8 cellular contexts compared by ENCODE assay signal in the genomic region with DNA sequence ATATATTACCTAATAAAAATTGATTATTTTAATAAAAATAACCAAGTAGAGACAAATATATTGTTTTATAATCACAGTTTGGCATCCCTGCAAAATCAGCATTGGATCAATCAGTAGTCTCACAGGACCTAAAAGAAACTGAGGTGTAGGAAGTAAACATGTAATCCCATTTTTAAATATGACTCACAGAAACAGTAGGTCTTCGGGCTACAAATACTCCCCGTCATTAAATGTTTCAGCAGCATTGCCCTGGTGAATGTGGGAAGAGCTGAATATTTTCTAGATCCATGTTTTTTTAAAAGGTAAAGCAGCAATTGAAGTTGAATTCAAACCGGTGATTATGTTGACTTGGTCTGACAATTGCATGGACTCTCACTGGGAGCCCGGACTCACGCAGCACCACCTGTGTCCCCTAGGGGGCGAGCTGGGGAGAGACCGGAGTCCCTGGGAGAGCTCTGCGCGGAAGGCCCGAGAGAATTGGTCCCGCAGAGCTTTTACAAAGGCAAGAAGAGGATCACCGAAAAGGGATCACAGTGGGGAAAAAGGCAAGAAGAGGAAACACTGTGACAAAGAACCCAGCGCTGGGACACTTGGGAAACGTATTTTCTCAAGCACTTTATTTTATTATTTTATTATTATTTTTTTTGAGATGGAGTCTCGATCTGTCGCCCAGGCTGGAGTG. TPM values are rescaled to one million over a fixed set of nuclear protein-coding genes. Genes with fewer than 3 reads are reported as not detected.
A peak's percentile ranks its signal among the peaks of the same experiment; 100 is the strongest.
DNase-seq lines count a peak whose midpoint lies in the region; ATAC-seq and TF ChIP-seq lines count a peak whose summit lies in the region.

No MANE protein-coding gene starts in this region.

- peak overlapping the region; percentile 15 for H3K4me3 Mint-ChIP-seq in activated CD4-positive, alpha-beta T cell treated with anti-CD3 and anti-CD28 coated beads for 36 hours
- H3K4me3 Mint-ChIP-seq in central memory CD8-positive, alpha-beta T cell: peak overlapping the region; percentile 51

- peak; percentile 89 for ATAC-seq in activated CD4-positive, alpha-beta T cell treated with anti-CD3 and anti-CD28 coated beads for 36 hours
- peak; percentile 94 for ATAC-seq in central memory CD8-positive, alpha-beta T cell (replicated peaks; ENCODE audit: extremely low read depth, poor library complexity, severe bottlenecking)
- ATAC-seq in left lobe of liver: peak; percentile 95
- ATAC-seq in HG03457 (IDR thresholded peaks at IDR 0.05; ENCODE audit: unreplicated experiment): no peak

- DNase-seq in GM03348 (ENCODE audit: low spot score) (peak; percentile 88), HEK293T (ENCODE audit: extremely low spot score) (peak; percentile 76), NCI-H2171 treated with DMSO at 0.1 percent for 48 hours (lab: John Stamatoyannopoulos, UW) (peak; percentile 22), left lobe of liver (ENCODE audit: low spot score) (peak; percentile 90)
- DNase-seq in activated CD4-positive, alpha-beta T cell treated with anti-CD3 and anti-CD28 coated beads for 36 hours: peak; percentile 94
- DNase-seq in central memory CD8-positive, alpha-beta T cell (ENCODE audit: low spot score in 2 of 2): peak; percentile 81 to 93
- DNase-seq in stimulated activated CD4-positive, alpha-beta T cell treated with anti-CD3 and anti-CD28 coated beads, Interleukin-4, amount 100 ng/mL, for 48 hours (ENCODE audit: low read depth in 2 of 2): peak; percentile 88 to 90

- peaks cover 61% of the 10 kb centered on the region for H3K4me1 Mint-ChIP-seq in activated CD4-positive, alpha-beta T cell treated with anti-CD3 and anti-CD28 coated beads for 36 hours
- peaks cover 42% of the 10 kb centered on the region for H3K4me1 Mint-ChIP-seq in central memory CD8-positive, alpha-beta T cell

- POLR2A ChIA-PET in HEK293T (lab: Yijun Ruan, JAX): interaction anchor here (0.6 to 0.9 kb wide), 2 partner anchors 9 to 17 kb away, joined by 3 read pairs; a partner anchor contains a TSS
- POLR2A ChIA-PET in activated CD4-positive, alpha-beta T cell treated with anti-CD3 and anti-CD28 coated beads for 36 hours (lab: Charles Lee): interaction anchor here (0.6 to 1.0 kb wide), 5 partner anchors 10 to 73 kb away, joined by 3 to 13 read pairs (median 3); no protein-coding TSS in a partner anchor

- H3K27ac Mint-ChIP-seq in activated CD4-positive, alpha-beta T cell treated with anti-CD3 and anti-CD28 coated beads for 36 hours: peak overlapping the region; percentile 7
- H3K27ac Mint-ChIP-seq in central memory CD8-positive, alpha-beta T cell (ENCODE audit: low read depth): no peak overlapping the region

- no peaks in the 10 kb centered on the region for H3K36me3 Mint-ChIP-seq in activated CD4-positive, alpha-beta T cell treated with anti-CD3 and anti-CD28 coated beads for 36 hours (ENCODE audit: low read depth)
- H3K36me3 Mint-ChIP-seq in central memory CD8-positive, alpha-beta T cell (ENCODE audit: insufficient read depth): peaks cover 2% of the 10 kb centered on the region

- CTCF ChIA-PET in HEK293T (lab: Yijun Ruan, JAX): interaction anchor here (0.6 to 1.3 kb wide), 6 partner anchors 9 to 163 kb away, joined by 3 to 9 read pairs (median 3); no protein-coding TSS in a partner anchor
- CTCF ChIA-PET in activated CD4-positive, alpha-beta T cell treated with anti-CD3 and anti-CD28 coated beads for 36 hours (lab: Charles Lee): interaction anchor here (0.6 to 2.3 kb wide), 38 partner anchors 9 to 205 kb away, joined by 3 to 29 read pairs (median 4); no protein-coding TSS in a partner anchor

- H3K9me3 Mint-ChIP-seq in activated CD4-positive, alpha-beta T cell treated with anti-CD3 and anti-CD28 coated beads for 36 hours (ENCODE audit: low read depth): no peaks in the 10 kb centered on the region
- no peaks in the 10 kb centered on the region for H3K9me3 Mint-ChIP-seq in central memory CD8-positive, alpha-beta T cell

- intact Hi-C loops in activated CD4-positive, alpha-beta T cell treated with anti-CD3 and anti-CD28 coated beads for 36 hours (cut with DNase I, micrococcal nuclease): loop anchor here (1.0 to 2.0 kb wide), 3 partner anchors 10 to 16 kb away; no protein-coding TSS in a partner anchor

- H3K27me3 Mint-ChIP-seq in activated CD4-positive, alpha-beta T cell treated with anti-CD3 and anti-CD28 coated beads for 36 hours: no peaks in the 10 kb centered on the region
- H3K27me3 Mint-ChIP-seq in central memory CD8-positive, alpha-beta T cell: no peaks in the 10 kb centered on the region

TF ChIP-seq in HEK293T, 16 proteins besides CTCF, POLR2A, EP300 and RAD21:
- TF ChIP-seq L3MBTL2 (conservative IDR thresholded peaks at IDR 0.05): no peak
- no peak for TF ChIP-seq LEF1 (IDR thresholded peaks at IDR 0.05; ENCODE audit: borderline replicate concordance)
- TF ChIP-seq CTBP1 (IDR thresholded peaks at IDR 0.05; ENCODE audit: borderline replicate concordance): no peak
- TF ChIP-seq SP1 (IDR thresholded peaks at IDR 0.05): no peak
- TF ChIP-seq TARDBP (IDR thresholded peaks at IDR 0.05): no peak
- no peak for TF ChIP-seq FOXA1 (IDR thresholded peaks at IDR 0.05)
- TF ChIP-seq ZNF384 (IDR thresholded peaks at IDR 0.05): no peak
- no peak for TF ChIP-seq ELF4 (IDR thresholded peaks at IDR 0.05)
- TF ChIP-seq BHLHE40 (IDR thresholded peaks at IDR 0.05; ENCODE audit: borderline replicate concordance): no peak
- no peak for TF ChIP-seq FOXM1 (IDR thresholded peaks at IDR 0.05; ENCODE audit: borderline replicate concordance)
- TF ChIP-seq ARNT (IDR thresholded peaks at IDR 0.05): no peak
- no peak for TF ChIP-seq SUZ12 (IDR thresholded peaks at IDR 0.05)
- TF ChIP-seq HDGF (IDR thresholded peaks at IDR 0.05; ENCODE audit: borderline replicate concordance): no peak
TF ChIP-seq in HEK293T: peak in this region for 0.

RNA-seq across cellular contexts. Expression of a gene that starts 17.2 kb away (rescaled TPM):
- total RNA-seq in activated CD4-positive, alpha-beta T cell treated with anti-CD3 and anti-CD28 coated beads for 36 hours: 10 to 100 TPM; 51.1 to 51.7 TPM
- total RNA-seq in left lobe of liver: 22.0 TPM

Comparison
In these comparisons a context has a peak if more than half of its experiments do, and no peak if none do; other contexts are left out.
1. DNase-seq: peak in every context shown above with its lines; median percentile 94 in activated CD4-positive, alpha-beta T cell treated with anti-CD3 and anti-CD28 coated beads for 36 hours; 90 in left lobe of liver; 89 in stimulated activated CD4-positive, alpha-beta T cell treated with anti-CD3 and anti-CD28 coated beads, Interleukin-4, amount 100 ng/mL, for 48 hours; 88 in GM03348; 87 in central memory CD8-positive, alpha-beta T cell; 76 in HEK293T; 22 in NCI-H2171 treated with DMSO at 0.1 percent for 48 hours.